1 cellular context compared by ENCODE assay signal in the genomic region with DNA sequence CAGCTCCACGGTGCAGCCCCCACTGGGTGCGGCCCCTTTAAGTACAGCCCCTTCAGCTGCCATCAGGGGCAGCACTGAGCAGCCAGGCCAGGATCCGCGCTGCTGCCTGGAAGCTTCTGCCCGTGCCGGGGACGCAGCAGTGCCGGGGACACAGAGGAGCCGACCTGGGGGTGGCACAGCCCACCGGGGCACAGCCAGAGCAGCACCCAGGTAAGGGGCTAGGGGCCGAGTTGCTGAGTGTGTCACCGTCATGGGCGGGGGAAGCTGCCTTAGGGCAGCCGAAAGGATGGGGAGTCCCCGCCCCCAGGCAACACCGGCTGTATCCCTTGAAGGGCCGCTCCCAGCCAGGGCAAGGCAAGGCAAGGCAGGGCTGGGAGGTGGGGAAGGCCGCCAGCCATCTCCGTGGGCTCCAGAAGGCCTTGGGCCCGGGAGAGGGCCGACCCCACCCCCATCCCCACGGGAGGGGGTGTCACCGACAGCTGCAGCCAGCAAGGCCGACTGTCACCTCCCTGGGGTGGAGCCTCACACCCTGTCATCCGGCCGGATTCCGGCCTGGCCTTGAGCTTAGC.
A peak's percentile ranks its signal among the peaks of the same experiment; 100 is the strongest.
TF ChIP-seq lines count a peak whose summit lies in the region.

A gene (plus strand): TSS at position 99 of the 569 bp plus-strand sequence. CDS start 1,937 bp downstream, outside the sequence.

TF ChIP-seq in HepG2, 621 proteins besides CTCF, POLR2A, EP300 and RAD21 (continued from another document and continues in another):
- TF ChIP-seq, protein P1, sequence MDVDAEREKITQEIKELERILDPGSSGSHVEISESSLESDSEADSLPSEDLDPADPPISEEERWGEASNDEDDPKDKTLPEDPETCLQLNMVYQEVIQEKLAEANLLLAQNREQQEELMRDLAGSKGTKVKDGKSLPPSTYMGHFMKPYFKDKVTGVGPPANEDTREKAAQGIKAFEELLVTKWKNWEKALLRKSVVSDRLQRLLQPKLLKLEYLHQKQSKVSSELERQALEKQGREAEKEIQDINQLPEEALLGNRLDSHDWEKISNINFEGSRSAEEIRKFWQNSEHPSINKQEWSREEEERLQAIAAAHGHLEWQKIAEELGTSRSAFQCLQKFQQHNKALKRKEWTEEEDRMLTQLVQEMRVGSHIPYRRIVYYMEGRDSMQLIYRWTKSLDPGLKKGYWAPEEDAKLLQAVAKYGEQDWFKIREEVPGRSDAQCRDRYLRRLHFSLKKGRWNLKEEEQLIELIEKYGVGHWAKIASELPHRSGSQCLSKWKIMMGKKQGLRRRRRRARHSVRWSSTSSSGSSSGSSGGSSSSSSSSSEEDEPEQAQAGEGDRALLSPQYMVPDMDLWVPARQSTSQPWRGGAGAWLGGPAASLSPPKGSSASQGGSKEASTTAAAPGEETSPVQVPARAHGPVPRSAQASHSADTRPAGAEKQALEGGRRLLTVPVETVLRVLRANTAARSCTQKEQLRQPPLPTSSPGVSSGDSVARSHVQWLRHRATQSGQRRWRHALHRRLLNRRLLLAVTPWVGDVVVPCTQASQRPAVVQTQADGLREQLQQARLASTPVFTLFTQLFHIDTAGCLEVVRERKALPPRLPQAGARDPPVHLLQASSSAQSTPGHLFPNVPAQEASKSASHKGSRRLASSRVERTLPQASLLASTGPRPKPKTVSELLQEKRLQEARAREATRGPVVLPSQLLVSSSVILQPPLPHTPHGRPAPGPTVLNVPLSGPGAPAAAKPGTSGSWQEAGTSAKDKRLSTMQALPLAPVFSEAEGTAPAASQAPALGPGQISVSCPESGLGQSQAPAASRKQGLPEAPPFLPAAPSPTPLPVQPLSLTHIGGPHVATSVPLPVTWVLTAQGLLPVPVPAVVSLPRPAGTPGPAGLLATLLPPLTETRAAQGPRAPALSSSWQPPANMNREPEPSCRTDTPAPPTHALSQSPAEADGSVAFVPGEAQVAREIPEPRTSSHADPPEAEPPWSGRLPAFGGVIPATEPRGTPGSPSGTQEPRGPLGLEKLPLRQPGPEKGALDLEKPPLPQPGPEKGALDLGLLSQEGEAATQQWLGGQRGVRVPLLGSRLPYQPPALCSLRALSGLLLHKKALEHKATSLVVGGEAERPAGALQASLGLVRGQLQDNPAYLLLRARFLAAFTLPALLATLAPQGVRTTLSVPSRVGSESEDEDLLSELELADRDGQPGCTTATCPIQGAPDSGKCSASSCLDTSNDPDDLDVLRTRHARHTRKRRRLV (CRISPR knock-in tag; IDR thresholded peaks at IDR 0.05), result peak; percentile 15; the same call in 1 of the 2 replicates
- TF ChIP-seq, protein P2, sequence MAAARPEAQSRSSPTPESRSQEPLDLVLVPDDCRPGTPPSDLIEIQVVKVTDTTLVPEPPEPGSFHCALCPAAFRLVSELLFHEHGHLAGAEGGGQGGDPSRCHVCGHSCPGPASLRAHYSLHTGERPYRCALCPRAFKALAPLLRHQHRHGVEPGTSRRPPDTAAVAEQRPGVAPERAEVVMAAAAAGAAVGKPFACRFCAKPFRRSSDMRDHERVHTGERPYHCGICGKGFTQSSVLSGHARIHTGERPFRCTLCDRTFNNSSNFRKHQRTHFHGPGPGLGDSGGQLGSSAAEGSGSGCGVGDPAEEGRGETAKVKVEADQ (CRISPR knock-in tag; IDR thresholded peaks at IDR 0.05; ENCODE audit: borderline replicate concordance), result peak; percentile 84; the same call in 1 of the 2 replicates
- peak; percentile 60 for TF ChIP-seq ZFY (CRISPR knock-in tag; IDR thresholded peaks at IDR 0.05)
- TF ChIP-seq DPF2 (CRISPR knock-in tag; IDR thresholded peaks at IDR 0.05; ENCODE audit: borderline replicate concordance, low read depth), result 0 out of 2 replicates have a peak, but pooled peaks have one; percentile 10
- 0 out of 2 replicates have a peak, but pooled peaks have one; percentile 31 for TF ChIP-seq GLI4 (CRISPR knock-in tag; IDR thresholded peaks at IDR 0.05; ENCODE audit: borderline replicate concordance)
- TF ChIP-seq, protein P3, sequence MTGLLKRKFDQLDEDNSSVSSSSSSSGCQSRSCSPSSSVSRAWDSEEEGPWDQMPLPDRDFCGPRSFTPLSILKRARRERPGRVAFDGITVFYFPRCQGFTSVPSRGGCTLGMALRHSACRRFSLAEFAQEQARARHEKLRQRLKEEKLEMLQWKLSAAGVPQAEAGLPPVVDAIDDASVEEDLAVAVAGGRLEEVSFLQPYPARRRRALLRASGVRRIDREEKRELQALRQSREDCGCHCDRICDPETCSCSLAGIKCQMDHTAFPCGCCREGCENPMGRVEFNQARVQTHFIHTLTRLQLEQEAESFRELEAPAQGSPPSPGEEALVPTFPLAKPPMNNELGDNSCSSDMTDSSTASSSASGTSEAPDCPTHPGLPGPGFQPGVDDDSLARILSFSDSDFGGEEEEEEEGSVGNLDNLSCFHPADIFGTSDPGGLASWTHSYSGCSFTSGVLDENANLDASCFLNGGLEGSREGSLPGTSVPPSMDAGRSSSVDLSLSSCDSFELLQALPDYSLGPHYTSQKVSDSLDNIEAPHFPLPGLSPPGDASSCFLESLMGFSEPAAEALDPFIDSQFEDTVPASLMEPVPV (CRISPR knock-in tag; IDR thresholded peaks at IDR 0.05), result peak; percentile 73; the same call in 1 of the 2 replicates
- TF ChIP-seq ZZZ3 (CRISPR knock-in tag; IDR thresholded peaks at IDR 0.05; ENCODE audit: borderline replicate concordance), result 0 out of 2 replicates have a peak, but pooled peaks have one; percentile 55
- TF ChIP-seq, protein P4, sequence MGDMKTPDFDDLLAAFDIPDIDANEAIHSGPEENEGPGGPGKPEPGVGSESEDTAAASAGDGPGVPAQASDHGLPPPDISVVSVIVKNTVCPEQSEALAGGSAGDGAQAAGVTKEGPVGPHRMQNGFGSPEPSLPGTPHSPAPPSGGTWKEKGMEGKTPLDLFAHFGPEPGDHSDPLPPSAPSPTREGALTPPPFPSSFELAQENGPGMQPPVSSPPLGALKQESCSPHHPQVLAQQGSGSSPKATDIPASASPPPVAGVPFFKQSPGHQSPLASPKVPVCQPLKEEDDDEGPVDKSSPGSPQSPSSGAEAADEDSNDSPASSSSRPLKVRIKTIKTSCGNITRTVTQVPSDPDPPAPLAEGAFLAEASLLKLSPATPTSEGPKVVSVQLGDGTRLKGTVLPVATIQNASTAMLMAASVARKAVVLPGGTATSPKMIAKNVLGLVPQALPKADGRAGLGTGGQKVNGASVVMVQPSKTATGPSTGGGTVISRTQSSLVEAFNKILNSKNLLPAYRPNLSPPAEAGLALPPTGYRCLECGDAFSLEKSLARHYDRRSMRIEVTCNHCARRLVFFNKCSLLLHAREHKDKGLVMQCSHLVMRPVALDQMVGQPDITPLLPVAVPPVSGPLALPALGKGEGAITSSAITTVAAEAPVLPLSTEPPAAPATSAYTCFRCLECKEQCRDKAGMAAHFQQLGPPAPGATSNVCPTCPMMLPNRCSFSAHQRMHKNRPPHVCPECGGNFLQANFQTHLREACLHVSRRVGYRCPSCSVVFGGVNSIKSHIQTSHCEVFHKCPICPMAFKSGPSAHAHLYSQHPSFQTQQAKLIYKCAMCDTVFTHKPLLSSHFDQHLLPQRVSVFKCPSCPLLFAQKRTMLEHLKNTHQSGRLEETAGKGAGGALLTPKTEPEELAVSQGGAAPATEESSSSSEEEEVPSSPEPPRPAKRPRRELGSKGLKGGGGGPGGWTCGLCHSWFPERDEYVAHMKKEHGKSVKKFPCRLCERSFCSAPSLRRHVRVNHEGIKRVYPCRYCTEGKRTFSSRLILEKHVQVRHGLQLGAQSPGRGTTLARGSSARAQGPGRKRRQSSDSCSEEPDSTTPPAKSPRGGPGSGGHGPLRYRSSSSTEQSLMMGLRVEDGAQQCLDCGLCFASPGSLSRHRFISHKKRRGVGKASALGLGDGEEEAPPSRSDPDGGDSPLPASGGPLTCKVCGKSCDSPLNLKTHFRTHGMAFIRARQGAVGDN (CRISPR knock-in tag; IDR thresholded peaks at IDR 0.05), result peak; percentile 73
- TF ChIP-seq RBFOX2 (IDR thresholded peaks at IDR 0.05; ENCODE audit: low read depth, low read length), result peak; percentile 74
- TF ChIP-seq, protein P5, sequence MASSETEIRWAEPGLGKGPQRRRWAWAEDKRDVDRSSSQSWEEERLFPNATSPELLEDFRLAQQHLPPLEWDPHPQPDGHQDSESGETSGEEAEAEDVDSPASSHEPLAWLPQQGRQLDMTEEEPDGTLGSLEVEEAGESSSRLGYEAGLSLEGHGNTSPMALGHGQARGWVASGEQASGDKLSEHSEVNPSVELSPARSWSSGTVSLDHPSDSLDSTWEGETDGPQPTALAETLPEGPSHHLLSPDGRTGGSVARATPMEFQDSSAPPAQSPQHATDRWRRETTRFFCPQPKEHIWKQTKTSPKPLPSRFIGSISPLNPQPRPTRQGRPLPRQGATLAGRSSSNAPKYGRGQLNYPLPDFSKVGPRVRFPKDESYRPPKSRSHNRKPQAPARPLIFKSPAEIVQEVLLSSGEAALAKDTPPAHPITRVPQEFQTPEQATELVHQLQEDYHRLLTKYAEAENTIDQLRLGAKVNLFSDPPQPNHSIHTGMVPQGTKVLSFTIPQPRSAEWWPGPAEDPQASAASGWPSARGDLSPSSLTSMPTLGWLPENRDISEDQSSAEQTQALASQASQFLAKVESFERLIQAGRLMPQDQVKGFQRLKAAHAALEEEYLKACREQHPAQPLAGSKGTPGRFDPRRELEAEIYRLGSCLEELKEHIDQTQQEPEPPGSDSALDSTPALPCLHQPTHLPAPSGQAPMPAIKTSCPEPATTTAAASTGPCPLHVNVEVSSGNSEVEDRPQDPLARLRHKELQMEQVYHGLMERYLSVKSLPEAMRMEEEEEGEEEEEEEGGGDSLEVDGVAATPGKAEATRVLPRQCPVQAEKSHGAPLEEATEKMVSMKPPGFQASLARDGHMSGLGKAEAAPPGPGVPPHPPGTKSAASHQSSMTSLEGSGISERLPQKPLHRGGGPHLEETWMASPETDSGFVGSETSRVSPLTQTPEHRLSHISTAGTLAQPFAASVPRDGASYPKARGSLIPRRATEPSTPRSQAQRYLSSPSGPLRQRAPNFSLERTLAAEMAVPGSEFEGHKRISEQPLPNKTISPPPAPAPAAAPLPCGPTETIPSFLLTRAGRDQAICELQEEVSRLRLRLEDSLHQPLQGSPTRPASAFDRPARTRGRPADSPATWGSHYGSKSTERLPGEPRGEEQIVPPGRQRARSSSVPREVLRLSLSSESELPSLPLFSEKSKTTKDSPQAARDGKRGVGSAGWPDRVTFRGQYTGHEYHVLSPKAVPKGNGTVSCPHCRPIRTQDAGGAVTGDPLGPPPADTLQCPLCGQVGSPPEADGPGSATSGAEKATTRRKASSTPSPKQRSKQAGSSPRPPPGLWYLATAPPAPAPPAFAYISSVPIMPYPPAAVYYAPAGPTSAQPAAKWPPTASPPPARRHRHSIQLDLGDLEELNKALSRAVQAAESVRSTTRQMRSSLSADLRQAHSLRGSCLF (CRISPR knock-in tag; IDR thresholded peaks at IDR 0.05; ENCODE audit: borderline replicate concordance), result 0 out of 2 replicates have a peak, but pooled peaks have one; percentile 45
- TF ChIP-seq THAP11 (CRISPR knock-in tag; IDR thresholded peaks at IDR 0.05), result peak; percentile 35
- peak; percentile 79 for TF ChIP-seq ATF7-NPFF (CRISPR knock-in tag; IDR thresholded peaks at IDR 0.05; ENCODE audit: low read depth)
- TF ChIP-seq BHLHE40 (IDR thresholded peaks at IDR 0.05; ENCODE audit: low read length), result peak; percentile 59; the same call in 1 of the 2 replicates
- TF ChIP-seq ZBTB42 (CRISPR knock-in tag; IDR thresholded peaks at IDR 0.05), result 0 out of 2 replicates have a peak, but pooled peaks have one; percentile 24
- TF ChIP-seq, protein P6, sequence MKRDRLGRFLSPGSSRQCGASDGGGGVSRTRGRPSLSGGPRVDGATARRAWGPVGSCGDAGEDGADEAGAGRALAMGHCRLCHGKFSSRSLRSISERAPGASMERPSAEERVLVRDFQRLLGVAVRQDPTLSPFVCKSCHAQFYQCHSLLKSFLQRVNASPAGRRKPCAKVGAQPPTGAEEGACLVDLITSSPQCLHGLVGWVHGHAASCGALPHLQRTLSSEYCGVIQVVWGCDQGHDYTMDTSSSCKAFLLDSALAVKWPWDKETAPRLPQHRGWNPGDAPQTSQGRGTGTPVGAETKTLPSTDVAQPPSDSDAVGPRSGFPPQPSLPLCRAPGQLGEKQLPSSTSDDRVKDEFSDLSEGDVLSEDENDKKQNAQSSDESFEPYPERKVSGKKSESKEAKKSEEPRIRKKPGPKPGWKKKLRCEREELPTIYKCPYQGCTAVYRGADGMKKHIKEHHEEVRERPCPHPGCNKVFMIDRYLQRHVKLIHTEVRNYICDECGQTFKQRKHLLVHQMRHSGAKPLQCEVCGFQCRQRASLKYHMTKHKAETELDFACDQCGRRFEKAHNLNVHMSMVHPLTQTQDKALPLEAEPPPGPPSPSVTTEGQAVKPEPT (CRISPR knock-in tag; IDR thresholded peaks at IDR 0.05; ENCODE audit: low read depth), result peak; percentile 44; the same call in 1 of the 2 replicates
- TF ChIP-seq ZIK1 (CRISPR knock-in tag; IDR thresholded peaks at IDR 0.05; ENCODE audit: borderline replicate concordance, low read depth), result peak; percentile 82; the same call in 1 of the 2 replicates
- TF ChIP-seq AKAP8 (CRISPR knock-in tag; IDR thresholded peaks at IDR 0.05), result peak; percentile 100
- TF ChIP-seq ZSCAN25 (CRISPR knock-in tag; IDR thresholded peaks at IDR 0.05), result 0 out of 2 replicates have a peak, but pooled peaks have one; percentile 20
- TF ChIP-seq ARNT2 (CRISPR knock-in tag; IDR thresholded peaks at IDR 0.05; ENCODE audit: low read depth), result 0 out of 2 replicates have a peak, but pooled peaks have one; percentile 40
